Comparison of ENCODE assay signal across 9 cellular contexts in the genomic region with DNA sequence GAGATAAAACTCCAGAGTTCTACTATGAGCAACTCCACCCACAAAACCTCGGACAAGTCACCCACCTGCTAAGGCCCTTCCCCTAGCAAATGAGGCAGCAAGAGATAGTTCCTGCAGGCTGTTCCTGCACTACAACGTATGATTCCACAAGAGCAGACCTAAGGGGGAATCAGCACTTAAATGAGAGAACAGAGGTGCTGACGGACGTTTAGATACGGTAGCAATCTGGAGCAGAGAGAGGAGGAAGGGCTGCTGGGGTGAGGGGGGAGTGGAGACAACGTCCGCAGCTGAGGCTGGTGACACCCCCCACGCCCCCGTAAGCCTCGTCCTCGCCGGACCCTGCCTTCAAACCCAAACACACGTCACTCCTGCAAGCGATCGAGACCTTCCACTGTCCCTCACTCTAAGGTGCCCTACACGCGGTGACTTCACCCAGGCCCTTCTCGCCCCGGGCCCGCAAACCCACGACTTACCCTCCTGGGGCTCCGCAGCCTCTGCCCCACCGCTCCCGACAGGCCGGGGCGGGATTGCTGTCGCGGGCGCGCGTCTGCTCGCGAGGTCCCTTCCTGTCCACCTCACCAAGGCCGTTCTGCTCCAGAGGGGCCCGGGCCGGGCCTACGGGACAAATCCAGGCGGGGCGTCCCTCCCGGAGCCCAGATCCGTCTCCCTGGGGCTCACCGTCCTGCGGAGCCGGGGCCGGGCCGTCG. TPM values are rescaled to one million over a fixed set of nuclear protein-coding genes. Genes with fewer than 3 reads are reported as not detected.
DNase-seq lines count a peak whose midpoint lies in the region; ATAC-seq and TF ChIP-seq lines count a peak whose summit lies in the region.
"Had no signal": no experiment of that assay in that cellular context is flagged by ENCODE, and none has a peak within 500 bp of the region (broad histone marks: within the 10 kb centered on the region; RNA-seq: fewer than 3 reads in every experiment).

No MANE protein-coding gene starts in this region.

- TF ChIP-seq RAD21 in HCT116 (IDR thresholded peaks at IDR 0.05; ENCODE audit: low read depth): no peak

- peak; percentile 54 for ATAC-seq in HCT116
- ATAC-seq in upper lobe of left lung (ENCODE audit: low FRiP score in 2 of 2): peak in 1 of 2 donors; percentile 32

- no peak for TF ChIP-seq POLR2A in HCT116 (IDR thresholded peaks at IDR 0.05; ENCODE audit: borderline replicate concordance, extremely low read depth, insufficient read depth, insufficient read length)
- no peak for TF ChIP-seq POLR2A in esophagus squamous epithelium (IDR thresholded peaks at IDR 0.05)
- no peak for TF ChIP-seq POLR2A in upper lobe of left lung (IDR thresholded peaks at IDR 0.05)

- H3K4me2 ChIP-seq in HCT116 (ENCODE audit: low read length): peak overlapping the region; percentile 98
- H3K4me2 ChIP-seq in Loucy (ENCODE audit: low read depth, low read length, poor library complexity, severe bottlenecking): peak overlapping the region; percentile 98

- H3K9me3 Mint-ChIP-seq in nephron: peaks cover 39% of the 10 kb centered on the region

- peak overlapping the region; percentile 94 to 98 (median 95) for H3K4me3 Mint-ChIP-seq in nephron

- TF ChIP-seq CTCF in GM13976 (IDR thresholded peaks at IDR 0.05; ENCODE audit: borderline replicate concordance, control extremely low read depth, extremely low read depth, insufficient read depth, missing control alignments): no peak
- no peak for TF ChIP-seq CTCF in HCT116 (IDR thresholded peaks at IDR 0.05 in 2 of 3, conservative IDR thresholded peaks at IDR 0.05 in 1 of 3; ENCODE audit: borderline replicate concordance in 1 of 3, insufficient read depth in 1 of 3, low read depth in 2 of 3, low read length in 2 of 3)
- no peak for TF ChIP-seq CTCF in Loucy (conservative IDR thresholded peaks at IDR 0.05; ENCODE audit: low read length)
- no peak for TF ChIP-seq CTCF in esophagus squamous epithelium (IDR thresholded peaks at IDR 0.05)
- no peak for TF ChIP-seq CTCF in nephron (IDR thresholded peaks at IDR 0.05; ENCODE audit: unreplicated experiment in 3 of 3)
- no peak for TF ChIP-seq CTCF in upper lobe of left lung (IDR thresholded peaks at IDR 0.05)

- H3K79me2 ChIP-seq in HCT116 (ENCODE audit: insufficient read depth, low read length) (peaks cover 52% of the 10 kb centered on the region), Loucy (ENCODE audit: insufficient read depth, low read length) (peaks cover 55% of the 10 kb centered on the region)

- H3K27ac ChIP-seq in HCT116 (ENCODE audit: low read depth, low read length) (peak overlapping the region; percentile 85), esophagus squamous epithelium (peak overlapping the region; percentile 85 to 98 (median 92)), upper lobe of left lung (peak overlapping the region; percentile 75 to 94 (median 92))

- peaks cover 3% of the 10 kb centered on the region; the same call in 1 of the 2 replicates for H4K20me1 ChIP-seq in HCT116 (ENCODE audit: insufficient read depth)
- peaks cover 41% of the 10 kb centered on the region for H4K20me1 ChIP-seq in Loucy (ENCODE audit: insufficient read depth, low read length, poor library complexity, severe bottlenecking)

- WGBS in esophagus squamous epithelium, 2 donors: 0 to 1% methylated on average over 9 to 22 of the region's 47 CpGs
- WGBS in upper lobe of left lung, 2 donors: 0% methylated on average over 12 to 28 of the region's 47 CpGs

- H3K27me3 ChIP-seq in HCT116 (ENCODE audit: insufficient read depth, low read length) (no peaks in the 10 kb centered on the region), Loucy (ENCODE audit: insufficient read depth, low read length, poor library complexity, severe bottlenecking) (no peaks in the 10 kb centered on the region), esophagus squamous epithelium (no peaks in the 10 kb centered on the region), upper lobe of left lung (no peaks in the 10 kb centered on the region)

- H3K36me3 ChIP-seq in HCT116 (ENCODE audit: control insufficient read depth in 1 of 2, insufficient read depth in 2 of 2, low read length in 2 of 2) (peaks cover 14 to 35% of the 10 kb centered on the region in 2 experiments), Loucy (ENCODE audit: insufficient read depth, low read length) (peaks cover 12% of the 10 kb centered on the region; the same call in 1 of the 2 replicates), esophagus squamous epithelium (peaks cover 4 to 38% (median 8%) of the 10 kb centered on the region in 3 donors), upper lobe of left lung (peaks cover 14 to 25% (median 19%) of the 10 kb centered on the region in 4 donors)

- peak overlapping the region; percentile 90 to 98 (median 94) for H3K27ac Mint-ChIP-seq in nephron

- in situ Hi-C loops in GM13976 (cut with MboI; ENCODE audit: low sequenced_read_pairs, unreplicated experiment): no loop called here

- H3K4me1 Mint-ChIP-seq in nephron: peaks cover 14% of the 10 kb centered on the region

- H3K27me3 Mint-ChIP-seq in nephron (ENCODE audit: low read depth): peaks cover 3% of the 10 kb centered on the region

- POLR2A ChIA-PET in HCT116 (lab: Charles Lee): no interaction called here

- TF ChIP-seq EP300 in upper lobe of left lung (IDR thresholded peaks at IDR 0.05): no peak

- peaks cover 5 to 7% of the 10 kb centered on the region in 2 experiments; a peak in 1 of 4 replicates for H3K9me3 ChIP-seq in HCT116 (ENCODE audit: control insufficient read depth in 1 of 2, insufficient read depth in 1 of 2, low read depth in 1 of 2, low read length in 2 of 2)
- no peaks in the 10 kb centered on the region for H3K9me3 ChIP-seq in Loucy (ENCODE audit: insufficient read depth, low read depth, low read length)
- peaks cover 0 to 24% (median 0%) of the 10 kb centered on the region in 3 donors for H3K9me3 ChIP-seq in esophagus squamous epithelium
- peaks cover 0 to 9% (median 4%) of the 10 kb centered on the region in 4 donors for H3K9me3 ChIP-seq in upper lobe of left lung

- H3K36me3 Mint-ChIP-seq in nephron (ENCODE audit: low read depth): peaks cover 6% of the 10 kb centered on the region

- peaks cover 5 to 19% of the 10 kb centered on the region in 2 experiments; a peak in 3 of 4 replicates for H3K4me1 ChIP-seq in HCT116 (ENCODE audit: control insufficient read depth in 1 of 2, insufficient read depth in 2 of 2, low read length in 2 of 2)
- peaks cover 46% of the 10 kb centered on the region for H3K4me1 ChIP-seq in Loucy (ENCODE audit: insufficient read depth, low read length, poor library complexity, severe bottlenecking)
- peaks cover 11 to 37% (median 17%) of the 10 kb centered on the region in 3 donors for H3K4me1 ChIP-seq in esophagus squamous epithelium
- peaks cover 27 to 32% (median 30%) of the 10 kb centered on the region in 4 donors for H3K4me1 ChIP-seq in upper lobe of left lung

- H3F3A ChIP-seq in Loucy (ENCODE audit: low read depth): no peaks in the 10 kb centered on the region

- H3K4me3 ChIP-seq in HCT116 (replicated peaks in 1 of 2; ENCODE audit: low read depth in 1 of 2, low read length in 2 of 2) (peak overlapping the region; percentile 92 to 94), Loucy (ENCODE audit: low read length, poor library complexity, severe bottlenecking) (peak overlapping the region; percentile 87), esophagus squamous epithelium (peak overlapping the region; percentile 78 to 100 (median 91)), upper lobe of left lung (peak overlapping the region; percentile 64 to 98 (median 87))

- CTCF ChIA-PET in HCT116 (lab: Charles Lee): no interaction called here

- peak; percentile 37 for DNase-seq in GM13976 (ENCODE audit: low spot score)
- no peak for DNase-seq in HCT116 (ENCODE audit: low read depth, low spot score)
- DNase-seq in activated T-cell treated with anti-CD3 and anti-CD28 coated beads for 4 hours: peak; percentile 17
- no peak for DNase-seq in esophagus squamous epithelium (lab: John Stamatoyannopoulos, UW)
- peak; percentile 29 to 89 for DNase-seq in upper lobe of left lung
- DNase-seq in NCI-H774 (lab: John Stamatoyannopoulos, UW): no peak

- RAD21 ChIA-PET in HCT116 (lab: Charles Lee; ENCODE audit: low non-redundant PET in 1 of 2, low total read pairs in 2 of 2, uncharacterized antibody in 2 of 2, unreplicated experiment in 2 of 2): no interaction called here

- H2AFZ ChIP-seq in HCT116 (ENCODE audit: low read depth, low read length, poor library complexity, severe bottlenecking) (no peak overlapping the region), Loucy (ENCODE audit: low read length) (peak overlapping the region; percentile 59; the same call in 1 of the 2 replicates)

- H3K9me2 ChIP-seq in HCT116 (ENCODE audit: insufficient read depth) (no peaks in the 10 kb centered on the region), Loucy (replicated peaks; ENCODE audit: low read depth, low read length) (no peaks in the 10 kb centered on the region)

- intact Hi-C loops in HCT116 (cut with micrococcal nuclease): no loop called here
- intact Hi-C loops in esophagus squamous epithelium (cut with DNase I): no loop called here

- H3K9ac ChIP-seq in HCT116 (ENCODE audit: low read length) (peak overlapping the region; percentile 97), Loucy (ENCODE audit: low read depth, low read length, poor library complexity, severe bottlenecking) (peak overlapping the region; percentile 81)

- TSS peak; percentile 47 for BruUV-seq in HCT116 (replicated peaks; lab: Mats Ljungman, UMichigan)

TF ChIP-seq in HCT116, 20 proteins besides CTCF, POLR2A, EP300 and RAD21 (continues in another document):
- no peak for TF ChIP-seq EZH2 (IDR thresholded peaks at IDR 0.05)
- no peak for TF ChIP-seq CBX3 (IDR thresholded peaks at IDR 0.05; ENCODE audit: low read depth)
- TF ChIP-seq ZFX (IDR thresholded peaks at IDR 0.05): no peak
- no peak for TF ChIP-seq ELF1 (IDR thresholded peaks at IDR 0.05; ENCODE audit: borderline replicate concordance, low read depth)

RNA-seq across cellular contexts. Expression of a gene that starts 0.6 kb away (rescaled TPM):
- total RNA-seq in HCT116 (2021; ENCODE audit: unreplicated experiment) (19.0 TPM), esophagus squamous epithelium (10 to 100 TPM in 3 of 4 donors, 1 to 10 TPM in 1; 8.6 to 22.3 (median 11.3) TPM), upper lobe of left lung (10 to 100 TPM; 15.8 to 28.5 (median 23.9) TPM)
- polyA plus RNA-seq in HCT116 (2012): 5.4 and 11.6 TPM in 2 replicates

RNA-seq across cellular contexts. Expression of a gene that starts 47.8 kb away (rescaled TPM):
- total RNA-seq in HCT116 (2021; ENCODE audit: unreplicated experiment) (0.37 TPM), esophagus squamous epithelium (not detected), upper lobe of left lung (10 to 100 TPM in 1 of 6 donors, 1 to 10 TPM in 4, under 1 TPM in 1; 0.49 to 20.1 (median 4.3) TPM)
- 0.10 and 0.12 TPM in 2 replicates for polyA plus RNA-seq in HCT116 (2012)
- total RNA-seq: glomerular endothelial cell had no signal

Comparison
In these comparisons a context has a peak if more than half of its experiments do, and no peak if none do; other contexts are left out.
1. DNase-seq: peak in GM13976 (single experiment), activated T-cell treated with anti-CD3 and anti-CD28 coated beads for 4 hours (single experiment) and upper lobe of left lung (2 of 2); none in HCT116 (single experiment), esophagus squamous epithelium (single experiment) and NCI-H774 (single experiment).
2. Peak in every context shown above with its lines, with median percentiles within 50 percentile points of each other: H3K27ac ChIP-seq and H3K4me3 ChIP-seq.